1 cellular context compared by ENCODE assay signal in the genomic region with DNA sequence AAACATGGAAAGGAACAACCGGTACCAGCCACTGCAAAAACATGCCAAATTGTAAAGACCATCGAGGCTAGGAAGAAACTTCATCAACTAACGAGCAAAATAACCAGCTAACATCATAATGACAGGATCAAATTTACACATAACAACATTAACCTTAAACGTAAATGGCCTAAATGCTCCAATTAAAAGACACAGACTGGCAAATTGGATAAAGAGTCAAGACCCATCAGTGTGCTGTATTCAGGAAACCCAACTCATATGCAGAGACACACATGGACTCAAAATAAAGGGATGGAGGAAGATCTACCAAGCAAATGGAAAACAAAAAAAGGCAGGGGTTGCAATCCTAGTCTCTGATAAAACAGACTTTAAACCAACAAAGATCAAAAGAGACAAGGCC. TPM values are rescaled to one million over a fixed set of nuclear protein-coding genes. Genes with fewer than 3 reads are reported as not detected.
"Had no signal": no experiment of that assay in that cellular context is flagged by ENCODE, and none has a peak within 500 bp of the region (broad histone marks: within the 10 kb centered on the region; RNA-seq: fewer than 3 reads in every experiment).

No MANE protein-coding gene starts in this region.

RNA-seq across cellular contexts. Expression of a gene that starts 44.3 kb away (rescaled TPM):
- total RNA-seq: vagina had no signal
